Comparison of ENCODE assay signal across 1 cellular context in genomic region chr18:63128242-63128967, GRCh38.
TF ChIP-seq lines count a peak whose summit lies in the region.

No MANE protein-coding gene starts in this region.

TF ChIP-seq in GM23338, 12 proteins besides CTCF, POLR2A, EP300 and RAD21 (continued from another document):
- TF ChIP-seq ZNF462 (CRISPR knock-in tag; IDR thresholded peaks at IDR 0.05) (no peak), REST (IDR thresholded peaks at IDR 0.05; ENCODE audit: unreplicated experiment) (no peak), ZNF331 (CRISPR knock-in tag; IDR thresholded peaks at IDR 0.05; ENCODE audit: low read depth) (no peak), EZH2 (IDR thresholded peaks at IDR 0.05; ENCODE audit: low read depth, unreplicated experiment) (no peak), NANOG (IDR thresholded peaks at IDR 0.05; ENCODE audit: borderline replicate concordance) (no peak), ETS1 (IDR thresholded peaks at IDR 0.05) (no peak), EZH2phosphoT487 (IDR thresholded peaks at IDR 0.05; ENCODE audit: unreplicated experiment) (no peak), POLR2AphosphoS5 (IDR thresholded peaks at IDR 0.05; ENCODE audit: low read depth) (no peak), ZNF114 (CRISPR knock-in tag; IDR thresholded peaks at IDR 0.05) (no peak), STAT1 (IDR thresholded peaks at IDR 0.05; ENCODE audit: unreplicated experiment) (no peak), CREB1 (CRISPR knock-in tag; IDR thresholded peaks at IDR 0.05; ENCODE audit: low read depth) (no peak)
